Comparison of ENCODE assay signal across 16 cellular contexts in the genomic region with DNA sequence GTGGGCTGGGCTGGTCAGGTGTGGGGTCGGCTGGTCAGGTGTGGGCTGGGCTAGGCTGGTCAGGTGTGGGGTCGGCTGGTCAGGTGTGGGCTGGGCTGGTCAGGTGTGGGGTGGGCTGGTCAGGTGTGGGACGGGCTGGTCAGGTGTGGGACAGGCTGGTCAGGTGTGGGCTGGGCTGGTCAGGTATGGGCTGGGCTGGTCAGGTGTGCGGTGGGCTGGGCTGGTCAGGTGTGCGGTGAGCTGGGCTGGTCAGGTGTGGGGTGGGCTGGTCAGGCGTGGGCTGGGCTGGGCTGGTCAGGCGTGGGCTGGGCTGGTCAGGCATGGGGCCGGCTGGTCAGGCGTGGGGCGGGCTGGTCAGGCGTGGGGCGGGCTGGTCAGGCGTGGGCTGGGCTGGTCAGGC. TPM values are rescaled to one million over a fixed set of nuclear protein-coding genes. Genes with fewer than 3 reads are reported as not detected.
"Had no signal": no experiment of that assay in that cellular context is flagged by ENCODE, and none has a peak within 500 bp of the region (broad histone marks: within the 10 kb centered on the region; RNA-seq: fewer than 3 reads in every experiment).

No MANE protein-coding gene starts in this region.

- ATAC-seq: effector memory CD8-positive, alpha-beta T cell; gastrocnemius medialis; left ventricle myocardium superior had no signal

- H3K9me3 ChIP-seq: esophagus muscularis mucosa, gastrocnemius medialis, sigmoid colon had no signal

- DNase-seq: effector memory CD8-positive, alpha-beta T cell; gastrocnemius medialis; glutamatergic neuron; immature natural killer cell; mesenchymal stem cell; midbrain; sigmoid colon; stimulated activated CD4-positive, alpha-beta T cell treated with anti-CD3 and anti-CD28 coated beads, Interleukin-12 subunit alpha, Interleukin-12 subunit beta, amount 100 ng/mL, for 4 hours; stimulated activated naive CD4-positive, alpha-beta T cell treated with Interleukin-2 at 50 U/mL for 16 hours; trophoblast cell had no signal

- H3K36me3 ChIP-seq: esophagus muscularis mucosa, gastrocnemius medialis, sigmoid colon had no signal

- H3K27ac ChIP-seq: epithelial cell of prostate, gastrocnemius medialis, sigmoid colon had no signal

- H3K4me1 ChIP-seq: gastrocnemius medialis had no signal

- H3K4me3 ChIP-seq: esophagus muscularis mucosa, gastrocnemius medialis, lung, sigmoid colon, skin epidermis had no signal

RNA-seq across cellular contexts. Expression of a gene that starts 25.7 kb away (rescaled TPM):
- polyA plus RNA-seq: keratinocyte had no signal
